ENCODE assay signal across 3 cellular contexts in genomic region chr9:133070985-133071384, GRCh38. TPM values are rescaled to one million over a fixed set of nuclear protein-coding genes. Genes with fewer than 3 reads are reported as not detected.
"Had no signal": no experiment of that assay in that cellular context is flagged by ENCODE, and none has a peak within 500 bp of the region (broad histone marks: within the 10 kb centered on the region; RNA-seq: fewer than 3 reads in every experiment).

No MANE protein-coding gene starts in this region.

RNA-seq across cellular contexts. Expression of gene CEL, which starts 9.2 kb away (rescaled TPM):
- total RNA-seq: occipital lobe, osteoblast had no signal
- polyA plus RNA-seq: naive thymus-derived CD4-positive, alpha-beta T cell had no signal
